Comparison of ENCODE assay signal across 9 cellular contexts in the genomic region with DNA sequence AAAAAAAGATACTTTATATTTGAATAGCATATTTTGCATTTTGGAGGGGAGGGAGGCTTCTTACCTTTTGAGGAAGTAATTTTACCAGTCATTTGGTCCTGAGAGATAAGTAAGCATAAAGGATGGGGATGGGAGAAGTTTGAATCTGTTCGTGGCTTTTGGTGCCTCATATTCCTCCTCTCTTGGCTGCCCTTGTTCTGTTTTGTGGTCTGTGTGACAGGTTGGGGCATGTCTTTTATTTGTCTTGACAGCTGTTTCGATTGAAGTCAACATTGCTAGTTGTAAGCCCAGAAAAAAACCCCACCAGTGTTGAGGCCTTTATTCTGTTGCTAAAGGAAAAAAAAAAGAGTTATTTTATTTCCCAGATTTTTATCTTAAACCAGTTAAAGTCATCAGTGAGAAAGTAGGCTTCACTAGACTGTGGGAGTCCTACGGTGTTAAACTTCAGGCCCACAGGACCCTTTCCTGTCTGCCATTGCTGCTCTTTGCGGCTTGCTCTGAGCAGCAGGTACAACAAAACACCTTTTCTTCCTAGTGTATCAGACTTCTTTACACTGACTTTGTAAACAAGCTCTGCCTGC. TPM values are rescaled to one million over a fixed set of nuclear protein-coding genes. Genes with fewer than 3 reads are reported as not detected.
A peak's percentile ranks its signal among the peaks of the same experiment; 100 is the strongest.
DNase-seq lines count a peak whose midpoint lies in the region; ATAC-seq, FAIRE-seq and TF ChIP-seq lines count a peak whose summit lies in the region.
"Had no signal": no experiment of that assay in that cellular context is flagged by ENCODE, and none has a peak within 500 bp of the region (broad histone marks: within the 10 kb centered on the region; RNA-seq: fewer than 3 reads in every experiment).

No MANE protein-coding gene starts in this region.

- H3K9me3 ChIP-seq in GM12878 (replicated peaks; ENCODE audit: control insufficient read depth, insufficient read depth, low read length) (no peaks in the 10 kb centered on the region), spleen (no peaks in the 10 kb centered on the region)
- H3K9me3 ChIP-seq: A549 had no signal

- no peak for TF ChIP-seq RAD21 in GM12878 (IDR thresholded peaks at IDR 0.05; ENCODE audit: insufficient read depth, low read depth, low read length)

- H3K4me1 ChIP-seq in GM12878 (ENCODE audit: control insufficient read depth, insufficient read depth, low read length) (peaks cover 37% of the 10 kb centered on the region), spleen (peaks cover 18 to 86% (median 52%) of the 10 kb centered on the region in 6 donors)

- POLR2A ChIA-PET in GM12878 (lab: Charles Lee) = interaction anchor here (0.6 to 12.2 kb wide), 4 partner anchors 11 to 234 kb away, joined by 3 to 177 read pairs (median 5); partner anchors contain the start of gene SLC7A6

- H3K79me2 ChIP-seq in GM12878 (ENCODE audit: control insufficient read depth, insufficient read depth, low read length) = peaks cover 45% of the 10 kb centered on the region

- 18% methylated on average over 4 of the region's 4 CpGs for WGBS in GM12878 (ENCODE audit: insufficient coverage, insufficient replicate concordance, low lambda C conversion rate, missing lambda C conversion rate)
- 29 to 44% (median 38%) methylated on average over 4 of the region's 4 CpGs for WGBS in spleen, 5 donors

- TF ChIP-seq CTCF in GM12878 (IDR thresholded peaks at IDR 0.05 in 2 of 3, conservative IDR thresholded peaks at IDR 0.05 in 1 of 3; ENCODE audit: control insufficient read depth in 2 of 3, extremely low read depth in 1 of 3, insufficient read depth in 1 of 3, low read depth in 3 of 3, low read length in 3 of 3) = no peak
- TF ChIP-seq CTCF in spleen (IDR thresholded peaks at IDR 0.05 in 8 of 11, conservative IDR thresholded peaks at IDR 0.05 in 3 of 11) = no peak

- CTCF ChIA-PET in GM12878 (lab: Yijun Ruan, JAX) = interaction anchor here (1.2 to 4.4 kb wide), 6 partner anchors 9 to 43 kb away, joined by 3 to 40 read pairs (median 6); partner anchors contain the start of genes PRMT7, SLC7A6 and SLC7A6OS

- peak overlapping the region; percentile 70 for H3K27ac ChIP-seq in GM12878 (ENCODE audit: control insufficient read depth, insufficient read depth)
- peak overlapping the region; percentile 19 to 73 (median 60) for H3K27ac ChIP-seq in spleen

- SMC1A ChIA-PET in GM12878 (lab: Charles Lee; ENCODE audit: uncharacterized antibody, unreplicated experiment) = interaction anchor here (1.0 to 18.5 kb wide), 7 partner anchors 3 to 183 kb away, joined by 4 to 253 read pairs (median 7); partner anchors contain the start of gene SLC7A6

- H2AFZ ChIP-seq in GM12878 (ENCODE audit: control insufficient read depth, low read depth, low read length) = no peak overlapping the region

- ATAC-seq in HG02970 (IDR thresholded peaks at IDR 0.05; ENCODE audit: low FRiP score, unreplicated experiment) = peak; percentile 52
- ATAC-seq in GM12878 = peak; percentile 87
- no peak for ATAC-seq in GM21367 (IDR thresholded peaks at IDR 0.05; ENCODE audit: unreplicated experiment)
- ATAC-seq: A549 had no signal

- BruUV-seq in GM12878 (replicated peaks; lab: Mats Ljungman, UMichigan) = TSS peak; percentile 51

- H3K27me3 ChIP-seq in GM12878 (replicated peaks in 1 of 2; ENCODE audit: control insufficient read depth in 2 of 2, insufficient read depth in 2 of 2, low read length in 1 of 2) (no peaks in the 10 kb centered on the region), spleen (replicated peaks in 1 of 7) (no peaks in the 10 kb centered on the region)

- TF ChIP-seq POLR2A in GM12878 (IDR thresholded peaks at IDR 0.05; ENCODE audit: low read depth, low read length) = no peak
- TF ChIP-seq POLR2A in spleen (IDR thresholded peaks at IDR 0.05) = no peak

- intact Hi-C loops in GM12878 (cut with micrococcal nuclease; ENCODE audit: unreplicated experiment) (no loop called here), spleen (cut with DNase I; ENCODE audit: low total_unique reads) (no loop called here)

- H3K9ac ChIP-seq in GM12878 (ENCODE audit: control insufficient read depth, insufficient read depth, low read length) = peak overlapping the region; percentile 29; the same call in 1 of the 2 replicates

- H3K4me3 ChIP-seq in GM12878 (peak overlapping the region; percentile 28; the same call in 1 of the 2 replicates), spleen (no peak overlapping the region)
- H3K4me3 ChIP-seq: A549 had no signal

- no peaks in the 10 kb centered on the region for H4K20me1 ChIP-seq in GM12878 (ENCODE audit: control insufficient read depth, insufficient read depth)

- peak overlapping the region; percentile 56 for H3K4me2 ChIP-seq in GM12878 (ENCODE audit: control insufficient read depth, insufficient read depth)
- H3K4me2 ChIP-seq: A549 had no signal

- RAD21 ChIA-PET in GM12878 (lab: Charles Lee; ENCODE audit: unreplicated experiment) = interaction anchor here (1.0 to 4.1 kb wide), 6 partner anchors 9 to 53 kb away, joined by 3 to 32 read pairs (median 6); partner anchors contain the start of gene SLC7A6

- peak; percentile 25 to 38 for DNase-seq in NCI-H187 (lab: John Stamatoyannopoulos, UW)
- DNase-seq in NCI-H187 treated with DMSO at 0.1 percent for 48 hours (lab: John Stamatoyannopoulos, UW) = no peak
- peak; percentile 31 to 63 for DNase-seq in NOMO-1 (lab: John Stamatoyannopoulos, UW; ENCODE audit: unreplicated experiment in 2 of 2)
- peak; percentile 96 for DNase-seq in GM12878 (ENCODE audit: low read depth, low spot score)
- no peak for DNase-seq in spleen
- DNase-seq in occipital lobe (lab: John Stamatoyannopoulos, UW) = no peak

- H3K36me3 ChIP-seq in GM12878 (ENCODE audit: control insufficient read depth in 2 of 2, insufficient read depth in 2 of 2, low read length in 1 of 2) (peaks cover 11 to 18% of the 10 kb centered on the region in 2 experiments), spleen (peaks cover 0 to 88% (median 16%) of the 10 kb centered on the region in 6 donors)

- TF ChIP-seq EP300 in GM12878 (IDR thresholded peaks at IDR 0.05; ENCODE audit: borderline replicate concordance in 1 of 2, control insufficient read depth in 1 of 2, low read depth in 2 of 2, low read length in 2 of 2) = peak; percentile 44 to 80; a peak in 3 of 4 replicates

- in situ Hi-C loops in GM12878 (cut with MboI) = no loop called here

- peak; percentile 90 for FAIRE-seq in GM12878 (lab: Jason Lieb, UNC)
- FAIRE-seq: A549 had no signal

RNA-seq across cellular contexts. Expression of gene SLC7A6, which starts 11.4 kb away (rescaled TPM):
- 208 and 222 TPM in 2 replicates for total RNA-seq in GM12878 (2013; cell fraction: nucleolus; rRNA removed)
- total RNA-seq in GM12878 (2014; rRNA removed) (29.8 and 33.9 TPM in 2 replicates), GM12878 (2014; rRNA removed; fragmentation: Illumina TruSeq; extraction: Trizol) (27.4 and 27.5 TPM in 2 replicates), GM12878 (2021) (51.3 and 60.4 TPM in 2 replicates), spleen (10 to 100 TPM; 24.9 to 62.8 (median 50.7) TPM), occipital lobe (20.1 TPM)
- polyA plus RNA-seq in GM12878 (2011; ENCODE audit: low read depth) = 28.5 TPM
- polyA plus RNA-seq in GM12878 (2011; rRNA removed) (46.3 and 53.6 TPM in 2 replicates), GM12878 (2014; fragmentation: Illumina TruSeq; extraction: Trizol) (60.1 and 66.5 TPM in 2 replicates), GM12878 (2014; fragmentation: Nextera tagmentation; extraction: Ambion mirVana) (1 to 10 TPM; 8.2 TPM), GM12878 (2014; rRNA removed) (52.7 and 55.0 TPM in 2 replicates), GM12878 (2016; fragmentation: Nextera tagmentation; extraction: Ambion mirVana) (10 to 100 TPM; 26.6 to 27.4 TPM), spleen (10 to 100 TPM in 2 of 3 donors, 1 to 10 TPM in 1; 9.8 to 12.3 (median 11.6) TPM)
- 49.2 and 50.2 TPM in 2 replicates for polyA plus RNA-seq in GM12878 (2011; cell fraction: cytosol; rRNA removed)
- 208 and 220 TPM in 2 replicates for polyA plus RNA-seq in GM12878 (2011; cell fraction: nucleus; rRNA removed)
- 25.9 and 29.0 TPM in 2 replicates for polyA plus RNA-seq in GM12878 (2012)
- 106 and 130 TPM in 2 replicates for polyA minus RNA-seq in GM12878 (2011; rRNA and poly(A)+ RNA removed)
- polyA minus RNA-seq in GM12878 (2011; cell fraction: cytosol; rRNA and poly(A)+ RNA removed) = 28.4 and 29.1 TPM in 2 replicates
- polyA minus RNA-seq in GM12878 (2011; cell fraction: nucleus; rRNA and poly(A)+ RNA removed) = 45.0 and 65.2 TPM in 2 replicates

RNA-seq across cellular contexts. Expression of gene PLA2G15, which starts 30.5 kb away (rescaled TPM):
- total RNA-seq in GM12878 (2013; cell fraction: nucleolus; rRNA removed) = 16.6 and 18.3 TPM in 2 replicates
- total RNA-seq in GM12878 (2014; rRNA removed) = 8.2 and 8.4 TPM in 2 replicates
- 3.4 and 3.8 TPM in 2 replicates for total RNA-seq in GM12878 (2014; rRNA removed; fragmentation: Illumina TruSeq; extraction: Trizol)
- total RNA-seq in GM12878 (2021) = 7.6 and 7.8 TPM in 2 replicates
- 3.6 TPM for polyA plus RNA-seq in GM12878 (2011; ENCODE audit: low read depth)
- polyA plus RNA-seq in GM12878 (2011; rRNA removed) = 3.1 and 6.3 TPM in 2 replicates
- 8.2 and 8.9 TPM in 2 replicates for polyA plus RNA-seq in GM12878 (2011; cell fraction: cytosol; rRNA removed)
- 11.1 and 11.3 TPM in 2 replicates for polyA plus RNA-seq in GM12878 (2011; cell fraction: nucleus; rRNA removed)
- 5.8 and 8.0 TPM in 2 replicates for polyA plus RNA-seq in GM12878 (2012)
- polyA plus RNA-seq in GM12878 (2014; fragmentation: Illumina TruSeq; extraction: Trizol) = 1.5 and 3.0 TPM in 2 replicates
- polyA plus RNA-seq in GM12878 (2014; fragmentation: Nextera tagmentation; extraction: Ambion mirVana) = 1 to 10 TPM in 1 of 2 experiments, under 1 TPM in 1; 0.31 to 1.1 TPM
- polyA plus RNA-seq in GM12878 (2014; rRNA removed) = 7.8 and 8.5 TPM in 2 replicates
- polyA plus RNA-seq in GM12878 (2016; fragmentation: Nextera tagmentation; extraction: Ambion mirVana) = 1 to 10 TPM; 7.3 to 9.4 TPM
- 8.5 and 8.7 TPM in 2 replicates for polyA minus RNA-seq in GM12878 (2011; rRNA and poly(A)+ RNA removed)
- 4.8 and 5.7 TPM in 2 replicates for polyA minus RNA-seq in GM12878 (2011; cell fraction: cytosol; rRNA and poly(A)+ RNA removed)
- 4.1 and 7.2 TPM in 2 replicates for polyA minus RNA-seq in GM12878 (2011; cell fraction: nucleus; rRNA and poly(A)+ RNA removed)
- 10 to 100 TPM; 26.1 to 40.4 (median 35.7) TPM for total RNA-seq in spleen
- polyA plus RNA-seq in spleen = 1 to 10 TPM; 6.3 to 8.5 (median 7.9) TPM
- total RNA-seq in occipital lobe = 17.3 TPM

RNA-seq across cellular contexts. Expression of gene SLC7A6OS, which starts 35.0 kb away (rescaled TPM):
- total RNA-seq in GM12878 (2013; cell fraction: nucleolus; rRNA removed) = 46.8 and 51.0 TPM in 2 replicates
- total RNA-seq in GM12878 (2014; rRNA removed) = 16.0 and 17.7 TPM in 2 replicates
- 17.7 and 18.1 TPM in 2 replicates for total RNA-seq in GM12878 (2014; rRNA removed; fragmentation: Illumina TruSeq; extraction: Trizol)
- 17.7 and 22.0 TPM in 2 replicates for total RNA-seq in GM12878 (2021)
- 11.8 TPM for polyA plus RNA-seq in GM12878 (2011; ENCODE audit: low read depth)
- polyA plus RNA-seq in GM12878 (2011; rRNA removed) = 17.8 and 19.6 TPM in 2 replicates
- polyA plus RNA-seq in GM12878 (2011; cell fraction: cytosol; rRNA removed) = 8.7 and 9.2 TPM in 2 replicates
- polyA plus RNA-seq in GM12878 (2011; cell fraction: nucleus; rRNA removed) = 28.2 and 29.3 TPM in 2 replicates
- polyA plus RNA-seq in GM12878 (2012) = 14.3 and 16.2 TPM in 2 replicates
- 16.0 and 16.8 TPM in 2 replicates for polyA plus RNA-seq in GM12878 (2014; fragmentation: Illumina TruSeq; extraction: Trizol)
- 1 to 10 TPM; 2.9 to 6.4 TPM for polyA plus RNA-seq in GM12878 (2014; fragmentation: Nextera tagmentation; extraction: Ambion mirVana)
- polyA plus RNA-seq in GM12878 (2014; rRNA removed) = 13.9 and 16.0 TPM in 2 replicates
- 10 to 100 TPM; 23.8 to 27.4 TPM for polyA plus RNA-seq in GM12878 (2016; fragmentation: Nextera tagmentation; extraction: Ambion mirVana)
- 11.2 and 13.8 TPM in 2 replicates for polyA minus RNA-seq in GM12878 (2011; rRNA and poly(A)+ RNA removed)
- 2.8 and 2.9 TPM in 2 replicates for polyA minus RNA-seq in GM12878 (2011; cell fraction: cytosol; rRNA and poly(A)+ RNA removed)
- 10.0 and 16.6 TPM in 2 replicates for polyA minus RNA-seq in GM12878 (2011; cell fraction: nucleus; rRNA and poly(A)+ RNA removed)
- 10 to 100 TPM; 17.6 to 30.6 (median 26.6) TPM for total RNA-seq in spleen
- 10 to 100 TPM in 1 of 3 donors, 1 to 10 TPM in 2; 7.5 to 10.6 (median 8.5) TPM for polyA plus RNA-seq in spleen
- 12.8 TPM for total RNA-seq in occipital lobe

RNA-seq across cellular contexts. Expression of gene PRMT7, which starts 35.1 kb away (rescaled TPM):
- total RNA-seq in GM12878 (2013; cell fraction: nucleolus; rRNA removed) = 287 and 321 TPM in 2 replicates
- 45.8 and 48.5 TPM in 2 replicates for total RNA-seq in GM12878 (2014; rRNA removed)
- total RNA-seq in GM12878 (2014; rRNA removed; fragmentation: Illumina TruSeq; extraction: Trizol) = 32.6 and 33.4 TPM in 2 replicates
- total RNA-seq in GM12878 (2021) = 45.4 and 47.6 TPM in 2 replicates
- 16.4 TPM for polyA plus RNA-seq in GM12878 (2011; ENCODE audit: low read depth)
- polyA plus RNA-seq in GM12878 (2011; rRNA removed) = 40.7 and 49.3 TPM in 2 replicates
- polyA plus RNA-seq in GM12878 (2011; cell fraction: cytosol; rRNA removed) = 51.4 and 85.8 TPM in 2 replicates
- 460 and 573 TPM in 2 replicates for polyA plus RNA-seq in GM12878 (2011; cell fraction: nucleus; rRNA removed)
- polyA plus RNA-seq in GM12878 (2012) = 32.4 and 33.5 TPM in 2 replicates
- 28.6 and 43.3 TPM in 2 replicates for polyA plus RNA-seq in GM12878 (2014; fragmentation: Illumina TruSeq; extraction: Trizol)
- polyA plus RNA-seq in GM12878 (2014; fragmentation: Nextera tagmentation; extraction: Ambion mirVana) = 1 to 10 TPM; 5.1 to 5.6 TPM
- polyA plus RNA-seq in GM12878 (2014; rRNA removed) = 52.4 and 56.1 TPM in 2 replicates
- polyA plus RNA-seq in GM12878 (2016; fragmentation: Nextera tagmentation; extraction: Ambion mirVana) = 10 to 100 TPM; 36.9 to 40.7 TPM
- polyA minus RNA-seq in GM12878 (2011; rRNA and poly(A)+ RNA removed) = 54.9 and 77.8 TPM in 2 replicates
- 20.1 and 21.9 TPM in 2 replicates for polyA minus RNA-seq in GM12878 (2011; cell fraction: cytosol; rRNA and poly(A)+ RNA removed)
- polyA minus RNA-seq in GM12878 (2011; cell fraction: nucleus; rRNA and poly(A)+ RNA removed) = 77.7 and 124 TPM in 2 replicates
- total RNA-seq in spleen = 10 to 100 TPM; 31.9 to 66.4 (median 42.8) TPM
- 10 to 100 TPM; 25.0 to 48.2 (median 40.5) TPM for polyA plus RNA-seq in spleen
- total RNA-seq in occipital lobe = 44.0 TPM

RNA-seq across cellular contexts. Expression of gene ESRP2, which starts 39.8 kb away (rescaled TPM):
- not detected in 2 replicates for total RNA-seq in GM12878 (2013; cell fraction: nucleolus; rRNA removed)
- total RNA-seq in GM12878 (2014; rRNA removed) = 0.11 TPM in 1 of 2 replicates, not detected in the other
- 0.04 TPM in 1 of 2 replicates, not detected in the other for total RNA-seq in GM12878 (2014; rRNA removed; fragmentation: Illumina TruSeq; extraction: Trizol)
- total RNA-seq in GM12878 (2021) = 0.08 and 0.29 TPM in 2 replicates
- polyA plus RNA-seq in GM12878 (2011; ENCODE audit: low read depth) = not detected
- not detected in 2 replicates for polyA plus RNA-seq in GM12878 (2011; rRNA removed)
- polyA plus RNA-seq in GM12878 (2011; cell fraction: cytosol; rRNA removed) = not detected in 2 replicates
- 0.03 and 0.18 TPM in 2 replicates for polyA plus RNA-seq in GM12878 (2011; cell fraction: nucleus; rRNA removed)
- 0.10 and 0.42 TPM in 2 replicates for polyA plus RNA-seq in GM12878 (2012)
- polyA plus RNA-seq in GM12878 (2014; fragmentation: Illumina TruSeq; extraction: Trizol) = 0.06 TPM in 1 of 2 replicates, not detected in the other
- polyA plus RNA-seq in GM12878 (2014; fragmentation: Nextera tagmentation; extraction: Ambion mirVana) = under 1 TPM in 1 of 2 experiments, not detected in 1; 0.08 TPM
- 0.13 and 0.23 TPM in 2 replicates for polyA plus RNA-seq in GM12878 (2014; rRNA removed)
- under 1 TPM; 0.12 to 0.64 TPM for polyA plus RNA-seq in GM12878 (2016; fragmentation: Nextera tagmentation; extraction: Ambion mirVana)
- 0.10 TPM in 1 of 2 replicates, not detected in the other for polyA minus RNA-seq in GM12878 (2011; rRNA and poly(A)+ RNA removed)
- 1.0 TPM in 1 of 2 replicates, not detected in the other for polyA minus RNA-seq in GM12878 (2011; cell fraction: cytosol; rRNA and poly(A)+ RNA removed)
- 0.36 and 0.38 TPM in 2 replicates for polyA minus RNA-seq in GM12878 (2011; cell fraction: nucleus; rRNA and poly(A)+ RNA removed)
- under 1 TPM in 5 of 7 donors, not detected in 2; 0.20 to 0.35 (median 0.27) TPM for total RNA-seq in spleen
- under 1 TPM; 0.02 to 0.16 (median 0.09) TPM for polyA plus RNA-seq in spleen
- not detected for total RNA-seq in occipital lobe

Comparison
In these comparisons a context has a peak if more than half of its experiments do, and no peak if none do; other contexts are left out.
1. DNase-seq: peak in NCI-H187 (2 of 2), NOMO-1 (2 of 2) and GM12878 (single experiment); none in NCI-H187 treated with DMSO at 0.1 percent for 48 hours (single experiment), spleen (single experiment) and occipital lobe (single experiment).